In genomic region chr2:58508021-58508420, GRCh38 we compare ENCODE assay signal across 14 cellular contexts.
DNase-seq lines count a peak whose midpoint lies in the region; ATAC-seq and TF ChIP-seq lines count a peak whose summit lies in the region.
"Had no signal": no experiment of that assay in that cellular context is flagged by ENCODE, and none has a peak within 500 bp of the region (broad histone marks: within the 10 kb centered on the region; RNA-seq: fewer than 3 reads in every experiment).

No MANE protein-coding gene starts in this region.

- no peak for TF ChIP-seq CTCF in WTC11 (IDR thresholded peaks at IDR 0.05)

- H3K9me3 Mint-ChIP-seq in WTC11, result no peaks in the 10 kb centered on the region
- H3K9me3 Mint-ChIP-seq: CD4-positive, alpha-beta T cell had no signal

- POLR2A ChIA-PET in WTC11 (lab: Charles Lee), result no interaction called here

- no peak for ATAC-seq in WTC11
- ATAC-seq in left colon, result no peak
- ATAC-seq: GM12878 had no signal

- H3K4me1 Mint-ChIP-seq in WTC11, result peaks cover 34% of the 10 kb centered on the region
- H3K4me1 Mint-ChIP-seq: B cell had no signal

- H3K4me3 Mint-ChIP-seq in WTC11, result no peak overlapping the region
- H3K4me3 Mint-ChIP-seq: B cell; CD4-positive, alpha-beta T cell had no signal

- no peaks in the 10 kb centered on the region; the same call in 1 of the 2 replicates for H3K27me3 Mint-ChIP-seq in WTC11 (ENCODE audit: low read depth)
- H3K27me3 Mint-ChIP-seq: CD4-positive, alpha-beta T cell had no signal

- intact Hi-C loops in left colon (cut with DNase I, micrococcal nuclease), result no loop called here

- no peak for DNase-seq in WTC11 (ENCODE audit: low spot score)
- DNase-seq in globus pallidus (ENCODE audit: low spot score), result peak; percentile 84
- DNase-seq in midbrain (lab: John Stamatoyannopoulos, UW), result peak; percentile 45
- peak; percentile 84 for DNase-seq in superior temporal gyrus (ENCODE audit: extremely low spot score)
- DNase-seq in left colon, result no peak
- no peak for DNase-seq in NCI-H1105 (lab: John Stamatoyannopoulos, UW)
- DNase-seq in A172 (ENCODE audit: low spot score), result no peak
- DNase-seq: 8988T; ACHN; CD4-positive, alpha-beta T cell; DMS79; IMR-90 had no signal

- 0 out of 2 replicates have a peak overlapping the region, but pooled peaks have one; percentile 33 for H3K27ac Mint-ChIP-seq in WTC11
- H3K27ac Mint-ChIP-seq: B cell; CD4-positive, alpha-beta T cell had no signal

- no peaks in the 10 kb centered on the region for H3K36me3 Mint-ChIP-seq in WTC11

- CTCF ChIA-PET in WTC11 (lab: Charles Lee), result interaction anchor here (2.0 kb wide), 1 partner anchor 14 kb away, joined by 4 read pairs; no protein-coding TSS in a partner anchor

TF ChIP-seq in WTC11, 78 proteins besides CTCF, POLR2A, EP300 and RAD21:
- TF ChIP-seq ARID4B (CRISPR knock-in tag; IDR thresholded peaks at IDR 0.05; ENCODE audit: borderline replicate concordance) (no peak), ZNF121 (CRISPR knock-in tag; IDR thresholded peaks at IDR 0.05) (no peak)
- TF ChIP-seq, protein P1, sequence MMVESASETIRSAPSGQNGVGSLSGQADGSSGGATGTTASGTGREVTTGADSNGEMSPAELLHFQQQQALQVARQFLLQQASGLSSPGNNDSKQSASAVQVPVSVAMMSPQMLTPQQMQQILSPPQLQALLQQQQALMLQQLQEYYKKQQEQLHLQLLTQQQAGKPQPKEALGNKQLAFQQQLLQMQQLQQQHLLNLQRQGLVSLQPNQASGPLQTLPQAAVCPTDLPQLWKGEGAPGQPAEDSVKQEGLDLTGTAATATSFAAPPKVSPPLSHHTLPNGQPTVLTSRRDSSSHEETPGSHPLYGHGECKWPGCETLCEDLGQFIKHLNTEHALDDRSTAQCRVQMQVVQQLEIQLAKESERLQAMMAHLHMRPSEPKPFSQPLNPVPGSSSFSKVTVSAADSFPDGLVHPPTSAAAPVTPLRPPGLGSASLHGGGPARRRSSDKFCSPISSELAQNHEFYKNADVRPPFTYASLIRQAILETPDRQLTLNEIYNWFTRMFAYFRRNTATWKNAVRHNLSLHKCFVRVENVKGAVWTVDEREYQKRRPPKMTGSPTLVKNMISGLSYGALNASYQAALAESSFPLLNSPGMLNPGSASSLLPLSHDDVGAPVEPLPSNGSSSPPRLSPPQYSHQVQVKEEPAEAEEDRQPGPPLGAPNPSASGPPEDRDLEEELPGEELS (CRISPR knock-in tag; IDR thresholded peaks at IDR 0.05), result no peak

Comparison
In these comparisons a context has a peak if more than half of its experiments do, and no peak if none do; other contexts are left out.
1. DNase-seq: peak in globus pallidus (single experiment), midbrain (single experiment) and superior temporal gyrus (single experiment); none in WTC11 (single experiment), left colon (0 of 2), NCI-H1105 (single experiment) and A172 (single experiment).